ENCODE assay signal across 20 cellular contexts in genomic region chr13:23629566-23630272, GRCh38. TPM values are rescaled to one million over a fixed set of nuclear protein-coding genes. Genes with fewer than 3 reads are reported as not detected.
A peak's percentile ranks its signal among the peaks of the same experiment; 100 is the strongest.
DNase-seq lines count a peak whose midpoint lies in the region; ATAC-seq and TF ChIP-seq lines count a peak whose summit lies in the region.
"Had no signal": no experiment of that assay in that cellular context is flagged by ENCODE, and none has a peak within 500 bp of the region (broad histone marks: within the 10 kb centered on the region; RNA-seq: fewer than 3 reads in every experiment).

No MANE protein-coding gene starts in this region.

- no peaks in the 10 kb centered on the region for H4K20me1 ChIP-seq in Karpas-422 (ENCODE audit: insufficient read depth, low read depth, low read length)
- no peaks in the 10 kb centered on the region for H4K20me1 ChIP-seq in PC-3 (ENCODE audit: low read length)
- H4K20me1 ChIP-seq in hepatocyte (ENCODE audit: insufficient read depth, poor library complexity, severe bottlenecking), result no peaks in the 10 kb centered on the region

- H3K9me2 ChIP-seq in Karpas-422 (replicated peaks; ENCODE audit: insufficient read depth, low read length), result no peaks in the 10 kb centered on the region
- no peaks in the 10 kb centered on the region for H3K9me2 ChIP-seq in PC-3 (replicated peaks; ENCODE audit: low read length)
- H3K9me2 ChIP-seq in hepatocyte (replicated peaks; ENCODE audit: insufficient read depth), result no peaks in the 10 kb centered on the region

- peak overlapping the region; percentile 56 for H4K8ac ChIP-seq in trophoblast cell (ENCODE audit: low read depth, low read length)

- H2AFZ ChIP-seq in Karpas-422 (ENCODE audit: low read length), result no peak overlapping the region
- no peak overlapping the region for H2AFZ ChIP-seq in PC-3 (ENCODE audit: low read length)
- H2AFZ ChIP-seq in hepatocyte, result no peak overlapping the region
- H2AFZ ChIP-seq in trophoblast cell (ENCODE audit: insufficient read depth, low read length, poor library complexity), result no peak overlapping the region
- H2AFZ ChIP-seq: GM23338 had no signal

- intact Hi-C loops in PC-3 (cut with micrococcal nuclease) (no loop called here), psoas muscle (cut with DNase I) (no loop called here)

- H3K4me3 ChIP-seq in Karpas-422 (ENCODE audit: low read length), result no peak overlapping the region
- no peak overlapping the region for H3K4me3 ChIP-seq in PC-3 (ENCODE audit: low read length)
- H3K4me3 ChIP-seq in hepatocyte, result no peak overlapping the region
- H3K4me3 ChIP-seq in trophoblast cell (ENCODE audit: low read depth, low read length), result no peak overlapping the region
- H3K4me3 ChIP-seq in psoas muscle, result no peak overlapping the region
- H3K4me3 ChIP-seq: esophagus muscularis mucosa, GM23338, tibial artery had no signal

- H3K36me3 ChIP-seq in Karpas-422 (ENCODE audit: insufficient read depth, low read length) (no peaks in the 10 kb centered on the region), PC-3 (ENCODE audit: low read depth, low read length) (no peaks in the 10 kb centered on the region), hepatocyte (replicated peaks; ENCODE audit: insufficient read depth, low read depth) (no peaks in the 10 kb centered on the region), trophoblast cell (ENCODE audit: control insufficient read depth in 1 of 2, insufficient read depth in 2 of 2, low read length in 2 of 2) (peaks cover 13 to 17% of the 10 kb centered on the region in 2 experiments), psoas muscle (ENCODE audit: insufficient read depth in 1 of 2, low read depth in 1 of 2) (no peaks in the 10 kb centered on the region)
- H3K36me3 ChIP-seq: esophagus muscularis mucosa, tibial artery had no signal

- ATAC-seq in PC-3 (no peak), psoas muscle (no peak)
- ATAC-seq: activated T-cell treated with anti-CD3 and anti-CD28 coated beads, Interleukin-2, amount 50 U/mL, for 72 hours had no signal

- H3K79me2 ChIP-seq in Karpas-422 (ENCODE audit: low read length) (no peaks in the 10 kb centered on the region), PC-3 (ENCODE audit: low read length) (no peaks in the 10 kb centered on the region), hepatocyte (no peaks in the 10 kb centered on the region), trophoblast cell (ENCODE audit: control insufficient read depth, insufficient read depth, low read length, poor library complexity) (no peaks in the 10 kb centered on the region)

- H3K4ac ChIP-seq in trophoblast cell (ENCODE audit: low read depth, low read length), result no peak overlapping the region

- no peak overlapping the region for H3K4me2 ChIP-seq in Karpas-422 (ENCODE audit: low read depth, low read length, poor library complexity, severe bottlenecking)
- no peak overlapping the region for H3K4me2 ChIP-seq in PC-3 (ENCODE audit: low read length)
- H3K4me2 ChIP-seq in hepatocyte, result peak overlapping the region; percentile 28
- no peak overlapping the region for H3K4me2 ChIP-seq in trophoblast cell (ENCODE audit: low read length)

- H3K9me3 ChIP-seq in Karpas-422 (ENCODE audit: low read length) (no peaks in the 10 kb centered on the region), PC-3 (ENCODE audit: low read length) (no peaks in the 10 kb centered on the region), hepatocyte (ENCODE audit: low read depth) (no peaks in the 10 kb centered on the region), trophoblast cell (ENCODE audit: insufficient read depth, low read depth, low read length) (no peaks in the 10 kb centered on the region), psoas muscle (no peaks in the 10 kb centered on the region)
- H3K9me3 ChIP-seq: esophagus muscularis mucosa, tibial artery had no signal

- H2BK12ac ChIP-seq in trophoblast cell (ENCODE audit: low read length), result peak overlapping the region; percentile 66

- no peak overlapping the region for H3K23ac ChIP-seq in trophoblast cell (ENCODE audit: low read length)

- peak overlapping the region; percentile 77 for H2BK120ac ChIP-seq in trophoblast cell (ENCODE audit: insufficient read depth, low read length, poor library complexity)

- TF ChIP-seq CTCF in PC-3 (conservative IDR thresholded peaks at IDR 0.05; ENCODE audit: low read depth, low read length), result no peak
- TF ChIP-seq CTCF in hepatocyte (IDR thresholded peaks at IDR 0.05; ENCODE audit: poor library complexity), result no peak
- TF ChIP-seq CTCF in psoas muscle (IDR thresholded peaks at IDR 0.05), result no peak

- no peak overlapping the region for H3K27ac ChIP-seq in Karpas-422 (ENCODE audit: low read length)
- H3K27ac ChIP-seq in PC-3 (ENCODE audit: low read length), result no peak overlapping the region
- H3K27ac ChIP-seq in hepatocyte, result peak overlapping the region; percentile 18
- H3K27ac ChIP-seq in trophoblast cell (ENCODE audit: low read depth, low read length), result peak overlapping the region; percentile 81
- no peak overlapping the region for H3K27ac ChIP-seq in psoas muscle
- H3K27ac ChIP-seq: esophagus muscularis mucosa, tibial artery had no signal

- no TSS peak for BruUV-seq in PC-3 (replicated peaks; lab: Mats Ljungman, UMichigan)

- H4K91ac ChIP-seq in trophoblast cell (ENCODE audit: low read depth, low read length), result peak overlapping the region; percentile 83

- DNase-seq in Karpas-422, result peak; percentile 16
- DNase-seq in PC-3, result peak; percentile 61
- DNase-seq in hepatocyte (ENCODE audit: low spot score), result no peak
- DNase-seq in trophoblast cell, result no peak
- no peak for DNase-seq in stimulated activated CD4-positive, alpha-beta T cell treated with anti-CD3 and anti-CD28 coated beads, Interleukin-2, amount 100 ng/mL, for 48 hours
- no peak for DNase-seq in germinal center (ENCODE audit: low spot score)
- no peak for DNase-seq in psoas muscle
- DNase-seq in CD1c-positive myeloid dendritic cell (ENCODE audit: extremely low spot score), result no peak
- DNase-seq: activated CD4-positive, alpha-beta T cell treated with anti-CD3 and anti-CD28 coated beads for 1 hour; activated naive CD4-positive, alpha-beta T cell treated with anti-CD3 and anti-CD28 coated beads, Interleukin-2, amount 10 ng/mL, durations not matched to agents 7 days and 5 days; activated T-cell treated with anti-CD3 and anti-CD28 coated beads, Interleukin-2, amount 50 U/mL, for 72 hours; CD8-positive, alpha-beta memory T cell; DMS79; effector CD4-positive, alpha-beta T cell; NCI-H1930; occipital lobe; stimulated activated naive CD4-positive, alpha-beta T cell treated with Interleukin-2 at 50 U/mL for 16 hours; tibial artery had no signal

- H3K14ac ChIP-seq in trophoblast cell (ENCODE audit: low read length), result peak overlapping the region; percentile 47

- peak overlapping the region; percentile 75 for H2BK5ac ChIP-seq in trophoblast cell (ENCODE audit: low read depth, low read length, poor library complexity)

- H3K79me1 ChIP-seq in trophoblast cell (ENCODE audit: low read length), result peaks cover 26% of the 10 kb centered on the region

- H2AK5ac ChIP-seq in trophoblast cell (ENCODE audit: low read length), result peak overlapping the region; percentile 41

- POLR2A ChIA-PET in PC-3 (lab: Charles Lee; ENCODE audit: unreplicated experiment), result no interaction called here

- H3K27me3 ChIP-seq in Karpas-422 (ENCODE audit: low read length), result no peaks in the 10 kb centered on the region
- no peaks in the 10 kb centered on the region for H3K27me3 ChIP-seq in PC-3 (ENCODE audit: low read length)
- H3K27me3 ChIP-seq in hepatocyte, result no peaks in the 10 kb centered on the region
- no peaks in the 10 kb centered on the region for H3K27me3 ChIP-seq in trophoblast cell (ENCODE audit: insufficient read depth, low read length)
- no peaks in the 10 kb centered on the region for H3K27me3 ChIP-seq in psoas muscle (ENCODE audit: insufficient read depth in 3 of 3, low read length in 2 of 3)
- H3K27me3 ChIP-seq: esophagus muscularis mucosa, tibial artery had no signal

- H4K12ac ChIP-seq in trophoblast cell (ENCODE audit: low read depth, low read length), result no peak overlapping the region

- no peak overlapping the region for H3K9ac ChIP-seq in Karpas-422 (ENCODE audit: low read length)
- H3K9ac ChIP-seq in PC-3 (ENCODE audit: low read length), result no peak overlapping the region
- no peak overlapping the region for H3K9ac ChIP-seq in trophoblast cell (ENCODE audit: low read length)

- CTCF ChIA-PET in PC-3 (lab: Charles Lee), result interaction anchor here (0.6 kb wide), 1 partner anchor 119 kb away, joined by 3 read pairs; no protein-coding TSS in a partner anchor

- H3K18ac ChIP-seq in trophoblast cell (ENCODE audit: low read length), result peak overlapping the region; percentile 11

- no peaks in the 10 kb centered on the region for H3F3A ChIP-seq in PC-3 (ENCODE audit: low read length, unreplicated experiment)

- H3K4me1 ChIP-seq in Karpas-422 (ENCODE audit: low read length), result no peaks in the 10 kb centered on the region
- peaks cover 9% of the 10 kb centered on the region; the same call in 1 of the 2 replicates for H3K4me1 ChIP-seq in PC-3 (ENCODE audit: insufficient read depth, low read length)
- H3K4me1 ChIP-seq in hepatocyte (ENCODE audit: insufficient read depth), result peaks cover 57% of the 10 kb centered on the region
- peaks cover 21 to 33% of the 10 kb centered on the region in 2 experiments for H3K4me1 ChIP-seq in trophoblast cell (ENCODE audit: control insufficient read depth in 1 of 2, insufficient read depth in 2 of 2, low read length in 2 of 2)
- H3K4me1 ChIP-seq in psoas muscle, result no peaks in the 10 kb centered on the region

- WGBS in hepatocyte (ENCODE audit: low lambda C conversion rate, missing lambda C conversion rate), result 80% methylated on average over 6 of the region's 6 CpGs
- no CpG with 5 or more reads among the region's 6 CpGs for WGBS in trophoblast cell (ENCODE audit: extremely low coverage, insufficient coverage, insufficient read length)
- 93 to 95% (median 93%) methylated on average over 6 of the region's 6 CpGs for WGBS in psoas muscle, 3 donors

RNA-seq across cellular contexts. Expression of gene TNFRSF19, which starts 59.5 kb away (rescaled TPM):
- not detected in 2 replicates for total RNA-seq in Karpas-422 (2014; rRNA removed; shearing (Covaris generic); ENCODE audit: low replicate concordance)
- 4.7 and 6.1 TPM in 2 replicates for total RNA-seq in PC-3 (2014; rRNA removed)
- 22.7 and 25.3 TPM in 2 replicates for total RNA-seq in hepatocyte
- polyA plus RNA-seq in hepatocyte, result 13.9 and 19.8 TPM in 2 replicates
- 85.2 and 86.7 TPM in 2 replicates for polyA plus RNA-seq in trophoblast cell (2013)
- 1 to 10 TPM in 2 of 4 donors, under 1 TPM in 2; 0.38 to 2.0 (median 1.1) TPM for total RNA-seq in psoas muscle
- polyA plus RNA-seq in psoas muscle, result under 1 TPM; 0.35 to 0.55 (median 0.41) TPM
- total RNA-seq: CD8-positive, alpha-beta memory T cell had no signal
- polyA plus RNA-seq: CD8-positive, alpha-beta memory T cell had no signal

Comparison
In these comparisons a context has a peak if more than half of its experiments do, and no peak if none do; other contexts are left out.
1. DNase-seq: peak in Karpas-422 (single experiment) and PC-3 (single experiment); none in hepatocyte (single experiment), trophoblast cell (0 of 2), stimulated activated CD4-positive, alpha-beta T cell treated with anti-CD3 and anti-CD28 coated beads, Interleukin-2, amount 100 ng/mL, for 48 hours (0 of 2), germinal center (single experiment), psoas muscle (0 of 2) and CD1c-positive myeloid dendritic cell (single experiment).
2. H3K27ac ChIP-seq: peak in hepatocyte (single experiment) and trophoblast cell (single experiment); none in Karpas-422 (single experiment), PC-3 (single experiment) and psoas muscle (single experiment).